ENCODE assay signal across 19 cellular contexts in genomic region chr16:89266521-89267134, GRCh38. TPM values are rescaled to one million over a fixed set of nuclear protein-coding genes. Genes with fewer than 3 reads are reported as not detected.
DNase-seq lines count a peak whose midpoint lies in the region; ATAC-seq, FAIRE-seq and TF ChIP-seq lines count a peak whose summit lies in the region.
"Had no signal": no experiment of that assay in that cellular context is flagged by ENCODE, and none has a peak within 500 bp of the region (broad histone marks: within the 10 kb centered on the region; RNA-seq: fewer than 3 reads in every experiment).

No MANE protein-coding gene starts in this region.

- H3K36me3 Mint-ChIP-seq in HFFc6 (ENCODE audit: low read depth), result peaks cover 12% of the 10 kb centered on the region

- H3K4me1 ChIP-seq in right atrium auricular region (no peaks in the 10 kb centered on the region), kidney (ENCODE audit: control insufficient read depth in 1 of 2, insufficient read depth in 1 of 2, low read depth in 1 of 2, low read length in 2 of 2) (peaks cover 0 to 3% of the 10 kb centered on the region in 2 donors)

- H3K36me3 ChIP-seq in right atrium auricular region (peaks cover 53% of the 10 kb centered on the region), kidney (ENCODE audit: control insufficient read depth in 1 of 2, insufficient read depth in 2 of 2, low read length in 2 of 2) (peaks cover 0 to 7% of the 10 kb centered on the region in 2 donors)

- peaks cover 16% of the 10 kb centered on the region for H3K4me1 Mint-ChIP-seq in HFFc6 (ENCODE audit: low read depth)
- peaks cover 16% of the 10 kb centered on the region for H3K4me1 Mint-ChIP-seq in stimulated activated naive CD8-positive, alpha-beta T cell treated with anti-CD3 and anti-CD28 coated beads, Interleukin-15, amount 100 ng/mL, for 72 hours

- no peak for ATAC-seq in left ventricle myocardium superior
- ATAC-seq in stimulated activated naive CD8-positive, alpha-beta T cell treated with anti-CD3 and anti-CD28 coated beads, Interleukin-15, amount 100 ng/mL, for 72 hours, result peak; percentile 10
- ATAC-seq: A549, PC-3 had no signal

- H3K9me3 Mint-ChIP-seq in HFFc6, result no peaks in the 10 kb centered on the region
- no peaks in the 10 kb centered on the region for H3K9me3 Mint-ChIP-seq in stimulated activated naive CD8-positive, alpha-beta T cell treated with anti-CD3 and anti-CD28 coated beads, Interleukin-15, amount 100 ng/mL, for 72 hours

- H3K27me3 Mint-ChIP-seq in HFFc6 (ENCODE audit: insufficient read depth), result peaks cover 10% of the 10 kb centered on the region
- H3K27me3 Mint-ChIP-seq in stimulated activated naive CD8-positive, alpha-beta T cell treated with anti-CD3 and anti-CD28 coated beads, Interleukin-15, amount 100 ng/mL, for 72 hours, result no peaks in the 10 kb centered on the region

- H3K4me3 Mint-ChIP-seq in HFFc6, result no peak overlapping the region
- H3K4me3 Mint-ChIP-seq in stimulated activated naive CD8-positive, alpha-beta T cell treated with anti-CD3 and anti-CD28 coated beads, Interleukin-15, amount 100 ng/mL, for 72 hours, result peak overlapping the region in 1 of 2 donors; percentile 15

- H3K27ac ChIP-seq in right atrium auricular region (no peak overlapping the region), kidney (ENCODE audit: low read depth in 2 of 2, low read length in 2 of 2) (no peak overlapping the region)
- H3K27ac ChIP-seq: A549; BLaER1 treated with 17β-estradiol and CSF1 and Interleukin-3, amounts not matched to agents 10 nM and 100 nM; KMS-11; SK-N-MC had no signal

- H3K9me3 ChIP-seq in right atrium auricular region (peaks cover 0 to 4% of the 10 kb centered on the region in 2 donors), kidney (ENCODE audit: control insufficient read depth in 1 of 2, low read length in 2 of 2) (no peaks in the 10 kb centered on the region)
- H3K9me3 ChIP-seq: A549 had no signal

- DNase-seq in left ventricle myocardium superior, result peak; percentile 19
- no peak for DNase-seq in right atrium auricular region (ENCODE audit: low spot score)
- DNase-seq in HFFc6, result no peak
- peak; percentile 63 for DNase-seq in kidney
- no peak for DNase-seq in stimulated activated naive CD8-positive, alpha-beta T cell treated with anti-CD3 and anti-CD28 coated beads, Interleukin-15, amount 100 ng/mL, for 72 hours
- no peak for DNase-seq in NCI-H1436 treated with DMSO at 0.1 percent for 48 hours (lab: John Stamatoyannopoulos, UW)
- no peak for DNase-seq in SKM-1 treated with dmso at 0.1 percent for 144 hours (lab: John Stamatoyannopoulos, UW; ENCODE audit: unreplicated experiment)
- no peak for DNase-seq in NCI-H748 (lab: John Stamatoyannopoulos, UW; ENCODE audit: unreplicated experiment)
- DNase-seq: DMS 273 treated with DMSO at 0.1 percent for 48 hours, HCEC 1CT, NCI-H146, NCI-H2081 treated with DMSO at 0.1 percent for 48 hours, NCI-H510A, NCI-H82, PC-3 had no signal

- H3K4me3 ChIP-seq in right atrium auricular region (no peak overlapping the region), kidney (ENCODE audit: low read length in 2 of 2) (no peak overlapping the region)
- H3K4me3 ChIP-seq: A549; BLaER1 treated with 17β-estradiol and CSF1 and Interleukin-3, amounts not matched to agents 10 nM and 100 nM; SK-N-MC had no signal

- TF ChIP-seq CTCF in right atrium auricular region (IDR thresholded peaks at IDR 0.05) (no peak), HFFc6 (IDR thresholded peaks at IDR 0.05) (no peak), kidney (IDR thresholded peaks at IDR 0.05; ENCODE audit: borderline replicate concordance, extremely low read depth, insufficient read depth) (no peak)

- H3K27me3 ChIP-seq in right atrium auricular region, result no peaks in the 10 kb centered on the region
- H3K27me3 ChIP-seq: BLaER1 treated with 17β-estradiol and CSF1 and Interleukin-3, amounts not matched to agents 10 nM and 100 nM had no signal

- FAIRE-seq in kidney (lab: Jason Lieb, UNC), result no peak
- FAIRE-seq: A549 had no signal

- intact Hi-C loops in left ventricle myocardium superior (cut with micrococcal nuclease) (no loop called here), kidney (cut with DNase I) (no loop called here)

- no peak overlapping the region for H3K9ac ChIP-seq in kidney (ENCODE audit: low read length in 2 of 2)
- H3K9ac ChIP-seq: BLaER1 treated with 17β-estradiol and CSF1 and Interleukin-3, amounts not matched to agents 10 nM and 100 nM; KMS-11 had no signal

- H3K27ac Mint-ChIP-seq in HFFc6, result peak overlapping the region; percentile 11; the same call in 1 of the 2 replicates
- peak overlapping the region in 1 of 2 donors; percentile 85 for H3K27ac Mint-ChIP-seq in stimulated activated naive CD8-positive, alpha-beta T cell treated with anti-CD3 and anti-CD28 coated beads, Interleukin-15, amount 100 ng/mL, for 72 hours

RNA-seq across cellular contexts. Expression of gene ZNF778, which starts 49.1 kb away (rescaled TPM):
- total RNA-seq in left ventricle myocardium superior (8.1 TPM), right atrium auricular region (1 to 10 TPM; 5.7 to 8.0 TPM), kidney (12.7 TPM)
- 1 to 10 TPM; 6.8 to 8.1 (median 7.5) TPM for total RNA-seq in HFFc6 (2021; fragmentation: NEBNext Ultra II Directional; extraction: Animal tissue kit (Norgen Biotek cat#: 25700))
- polyA plus RNA-seq in kidney (ENCODE audit: insufficient read depth, low read depth, low replicate concordance), result 2.2 TPM

Comparison
In these comparisons a context has a peak if more than half of its experiments do, and no peak if none do; other contexts are left out.
1. DNase-seq: peak in left ventricle myocardium superior (single experiment) and kidney (single experiment); none in right atrium auricular region (single experiment), HFFc6 (single experiment), stimulated activated naive CD8-positive, alpha-beta T cell treated with anti-CD3 and anti-CD28 coated beads, Interleukin-15, amount 100 ng/mL, for 72 hours (0 of 2), NCI-H1436 treated with DMSO at 0.1 percent for 48 hours (single experiment), SKM-1 treated with dmso at 0.1 percent for 144 hours (single experiment) and NCI-H748 (single experiment).